8 cellular contexts compared by ENCODE assay signal in the genomic region with DNA sequence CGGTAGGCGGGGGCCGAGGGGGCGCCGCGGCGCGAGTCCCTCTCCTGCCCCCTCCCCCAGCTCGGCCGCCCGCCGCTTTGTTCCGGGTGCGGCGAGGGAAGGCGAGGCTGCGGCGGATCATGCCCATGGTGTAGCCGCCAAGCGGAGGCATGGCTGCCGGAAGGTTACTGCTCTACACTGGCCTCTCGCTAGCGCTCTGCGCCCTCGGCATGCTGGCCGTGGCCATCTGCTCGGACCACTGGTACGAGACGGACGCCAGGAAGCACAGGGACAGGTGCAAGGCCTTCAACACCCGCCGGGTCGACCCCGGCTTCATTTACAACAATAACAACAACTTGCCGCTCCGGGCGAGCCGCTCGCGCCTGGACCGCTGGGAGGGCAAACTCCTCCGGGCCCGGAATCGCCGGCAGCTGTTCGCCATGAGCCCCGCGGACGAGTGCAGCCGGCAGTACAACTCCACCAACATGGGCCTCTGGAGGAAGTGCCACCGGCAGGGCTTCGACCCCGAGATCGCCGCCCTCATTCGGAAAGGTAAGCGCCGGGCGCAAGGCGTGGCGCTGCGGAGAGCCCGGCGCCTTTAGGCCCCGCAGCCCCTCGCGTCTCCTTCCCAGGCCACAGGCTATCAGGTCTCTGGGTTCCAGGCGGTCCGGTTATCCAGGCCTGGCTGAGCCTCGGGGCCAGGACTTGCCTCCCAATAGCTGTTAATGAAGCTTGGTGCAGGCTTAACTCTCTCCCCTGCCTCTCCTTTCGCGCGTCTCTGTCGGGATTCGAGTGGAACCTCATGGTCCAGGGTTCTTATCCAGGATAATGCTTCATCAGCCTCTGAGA. TPM values are rescaled to one million over a fixed set of nuclear protein-coding genes. Genes with fewer than 3 reads are reported as not detected.
DNase-seq lines count a peak whose midpoint lies in the region; ATAC-seq and FAIRE-seq lines count a peak whose summit lies in the region.

No MANE protein-coding gene starts in this region.

- peaks cover 42% of the 10 kb centered on the region for H3K27me3 Mint-ChIP-seq in IgD-negative memory B cell
- H3K27me3 Mint-ChIP-seq in activated T-helper 17 cell treated with anti-CD3 and anti-CD28 coated beads, Interleukin-2, amount 50 U/mL, for 72 hours = peaks cover 26% of the 10 kb centered on the region

- peak; percentile 58 for ATAC-seq in activated T-helper 17 cell treated with anti-CD3 and anti-CD28 coated beads, Interleukin-2, amount 50 U/mL, for 72 hours (replicated peaks)
- peak; percentile 53 for ATAC-seq in left ventricle myocardium superior
- no peak for ATAC-seq in GM18909 (IDR thresholded peaks at IDR 0.05; ENCODE audit: poor library complexity, unreplicated experiment)
- no peak for ATAC-seq in GM21825 (IDR thresholded peaks at IDR 0.05; ENCODE audit: unreplicated experiment)

- intact Hi-C loops in left ventricle myocardium superior (cut with micrococcal nuclease) (no loop called here), posterior vena cava (cut with DNase I) (no loop called here)

- H3K9me3 Mint-ChIP-seq in IgD-negative memory B cell = no peaks in the 10 kb centered on the region
- H3K9me3 Mint-ChIP-seq in activated T-helper 17 cell treated with anti-CD3 and anti-CD28 coated beads, Interleukin-2, amount 50 U/mL, for 72 hours = no peaks in the 10 kb centered on the region

- H3K4me3 Mint-ChIP-seq in IgD-negative memory B cell = peak overlapping the region; percentile 61 to 90 (median 78)
- H3K4me3 Mint-ChIP-seq in activated T-helper 17 cell treated with anti-CD3 and anti-CD28 coated beads, Interleukin-2, amount 50 U/mL, for 72 hours = peak overlapping the region; percentile 77

- no peaks in the 10 kb centered on the region for H3K36me3 Mint-ChIP-seq in IgD-negative memory B cell
- H3K36me3 Mint-ChIP-seq in activated T-helper 17 cell treated with anti-CD3 and anti-CD28 coated beads, Interleukin-2, amount 50 U/mL, for 72 hours (ENCODE audit: low read depth) = no peaks in the 10 kb centered on the region

- peaks cover 11 to 20% (median 12%) of the 10 kb centered on the region in 3 donors for H3K4me1 Mint-ChIP-seq in IgD-negative memory B cell
- no peaks in the 10 kb centered on the region for H3K4me1 Mint-ChIP-seq in activated T-helper 17 cell treated with anti-CD3 and anti-CD28 coated beads, Interleukin-2, amount 50 U/mL, for 72 hours

- FAIRE-seq in HTR-8/SVneo (lab: Jason Lieb, UNC) = no peak

- DNase-seq in Daoy (ENCODE audit: low read depth) (peak; percentile 49), left ventricle myocardium superior (peak; percentile 34), posterior vena cava (ENCODE audit: low spot score) (peak; percentile 84), HTR-8/SVneo (ENCODE audit: insufficient read length, low spot score) (no peak)

- H3K27ac Mint-ChIP-seq in IgD-negative memory B cell = no peak overlapping the region
- no peak overlapping the region for H3K27ac Mint-ChIP-seq in activated T-helper 17 cell treated with anti-CD3 and anti-CD28 coated beads, Interleukin-2, amount 50 U/mL, for 72 hours

RNA-seq across cellular contexts. Expression of a gene that starts 0.5 kb away (rescaled TPM):
- 1.2 and 1.3 TPM in 2 replicates for total RNA-seq in Daoy (2014; rRNA removed; shearing (Covaris generic))
- not detected for polyA plus RNA-seq in IgD-negative memory B cell
- total RNA-seq in activated T-helper 17 cell treated with anti-CD3 and anti-CD28 coated beads, Interleukin-2, amount 50 U/mL, for 72 hours = 1 to 10 TPM; 1.7 to 2.1 TPM
- total RNA-seq in left ventricle myocardium superior (38.2 TPM), posterior vena cava (1 to 10 TPM in 1 of 2 donors, under 1 TPM in 1; 1.00 to 1.2 TPM)

RNA-seq across cellular contexts. Expression of a gene that starts 59.6 kb away (rescaled TPM):
- 49.5 and 64.8 TPM in 2 replicates for total RNA-seq in Daoy (2014; rRNA removed; shearing (Covaris generic))
- 59.7 TPM for polyA plus RNA-seq in IgD-negative memory B cell
- total RNA-seq in activated T-helper 17 cell treated with anti-CD3 and anti-CD28 coated beads, Interleukin-2, amount 50 U/mL, for 72 hours = 10 to 100 TPM; 53.6 to 87.4 TPM
- total RNA-seq in left ventricle myocardium superior = 125 TPM
- 10 to 100 TPM; 26.9 to 32.5 TPM for total RNA-seq in posterior vena cava

Comparison
In these comparisons a context has a peak if more than half of its experiments do, and no peak if none do; other contexts are left out.
1. ATAC-seq: peak in activated T-helper 17 cell treated with anti-CD3 and anti-CD28 coated beads, Interleukin-2, amount 50 U/mL, for 72 hours (single experiment) and left ventricle myocardium superior (single experiment); none in GM18909 (single experiment) and GM21825 (single experiment).
2. RNA of a gene that starts 0.5 kb away (total RNA-seq): 38.2 TPM in left ventricle myocardium superior (single experiment); 1.7 to 2.1 TPM in activated T-helper 17 cell treated with anti-CD3 and anti-CD28 coated beads, Interleukin-2, amount 50 U/mL, for 72 hours, 1.2 to 1.3 TPM in Daoy and 1.00 to 1.2 TPM in posterior vena cava; every median in the first group is over 10 times any median in the second.